8 cellular contexts compared by ENCODE assay signal in the genomic region with DNA sequence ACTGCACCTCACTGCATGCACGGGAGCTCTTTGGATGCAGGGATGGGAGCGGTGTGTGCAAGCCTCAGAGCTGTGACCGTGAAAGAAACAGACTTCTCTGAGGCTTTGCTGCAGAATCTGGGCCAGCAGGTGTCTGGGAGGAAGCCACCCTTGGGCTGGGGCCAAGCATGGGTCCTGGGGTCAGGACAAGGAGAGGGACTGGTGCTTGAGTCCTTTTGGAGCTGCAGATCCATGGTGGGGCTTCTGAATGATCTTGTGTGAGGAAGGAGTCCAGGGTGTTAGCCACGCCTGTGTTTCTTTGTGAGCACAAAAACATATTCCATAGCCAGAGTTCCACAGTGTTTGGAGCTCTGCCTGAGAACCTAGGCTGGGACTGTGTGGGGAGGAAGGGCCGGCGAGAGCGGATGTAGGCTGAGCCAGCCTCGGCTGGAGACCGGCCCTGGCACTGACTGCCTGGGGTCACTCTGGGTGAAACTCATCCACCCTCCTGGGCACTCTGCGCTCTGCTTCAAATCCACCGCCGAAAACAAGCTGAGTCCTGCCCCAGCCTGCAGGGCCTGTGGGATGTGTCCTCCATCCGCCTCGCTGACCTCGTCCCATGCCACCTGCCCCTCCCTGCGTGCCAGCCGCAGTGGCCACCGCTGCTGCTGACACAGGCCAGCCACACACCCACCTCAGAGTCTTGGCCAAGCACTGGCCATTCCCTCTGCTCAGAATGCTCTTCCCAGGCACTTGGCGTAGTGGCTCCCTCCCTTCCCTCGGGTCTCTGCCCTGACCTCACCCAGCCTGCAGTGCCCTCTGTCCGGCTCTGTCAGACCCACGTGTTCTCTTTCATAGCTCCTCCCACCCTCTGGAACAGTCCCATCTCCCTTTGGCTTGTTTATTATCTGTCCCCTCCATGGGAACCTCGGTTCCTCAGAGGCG. TPM values are rescaled to one million over a fixed set of nuclear protein-coding genes. Genes with fewer than 3 reads are reported as not detected.
DNase-seq lines count a peak whose midpoint lies in the region; ATAC-seq, FAIRE-seq and TF ChIP-seq lines count a peak whose summit lies in the region.

No MANE protein-coding gene starts in this region.

- peaks cover 27 to 41% of the 10 kb centered on the region in 2 donors for H3K36me3 Mint-ChIP-seq in CD14-positive monocyte
- no peaks in the 10 kb centered on the region for H3K36me3 Mint-ChIP-seq in activated T-helper 2 cell treated with anti-CD3 and anti-CD28 coated beads, Interferon-gamma antibody, Interleukin-2, Interleukin-4, amounts not matched to agents 10 μg/mL and 5 μg/mL and 100 μg/mL, durations not matched to agents 14 hours and 24 hours and 36 hours (ENCODE audit: low read depth)

- ATAC-seq in heart left ventricle: peak; percentile 87 to 93 (median 90)
- ATAC-seq in pancreas: peak; percentile 72 to 80 (median 75)

- peak overlapping the region in 1 of 4 donors; percentile 28 for H3K4me3 ChIP-seq in adrenal gland
- H3K4me3 ChIP-seq in heart left ventricle: peak overlapping the region in 9 of 12 donors; percentile 7 to 26 (median 21)
- H3K4me3 ChIP-seq in pancreas: no peak overlapping the region

- no peaks in the 10 kb centered on the region for H3K27me3 Mint-ChIP-seq in CD14-positive monocyte (ENCODE audit: low read depth in 3 of 3)
- H3K27me3 Mint-ChIP-seq in activated T-helper 2 cell treated with anti-CD3 and anti-CD28 coated beads, Interferon-gamma antibody, Interleukin-2, Interleukin-4, amounts not matched to agents 10 μg/mL and 5 μg/mL and 100 μg/mL, durations not matched to agents 14 hours and 24 hours and 36 hours (ENCODE audit: low read depth): no peaks in the 10 kb centered on the region

- no peaks in the 10 kb centered on the region for H3K9me3 ChIP-seq in adrenal gland (replicated peaks in 1 of 3)
- H3K9me3 ChIP-seq in heart left ventricle: no peaks in the 10 kb centered on the region
- H3K9me3 ChIP-seq in pancreas: no peaks in the 10 kb centered on the region

- H3K27ac ChIP-seq in adrenal gland (peak overlapping the region; percentile 86 to 99 (median 91)), heart left ventricle (peak overlapping the region; percentile 87 to 97 (median 94)), pancreas (peak overlapping the region; percentile 62 to 67 (median 63))

- peak; percentile 41 to 81 for TF ChIP-seq POLR2A in adrenal gland (IDR thresholded peaks at IDR 0.05)
- peak in 1 of 2 donors; percentile 53 for TF ChIP-seq POLR2A in heart left ventricle (IDR thresholded peaks at IDR 0.05)

- H3K4me1 ChIP-seq in adrenal gland (replicated peaks in 1 of 2) (peaks cover 53 to 81% of the 10 kb centered on the region in 2 donors), heart left ventricle (peaks cover 24 to 76% (median 59%) of the 10 kb centered on the region in 12 donors), pancreas (peaks cover 25 to 26% (median 26%) of the 10 kb centered on the region in 3 donors)

- WGBS in adrenal gland, 4 donors: 20 to 38% (median 24%) methylated on average over 11 to 24 of the region's 24 CpGs
- WGBS in heart left ventricle, 4 donors: 7 to 24% (median 11%) methylated on average over 22 to 24 of the region's 24 CpGs
- WGBS in pancreas, 2 donors: 58 to 59% methylated on average over 24 of the region's 24 CpGs

- no peak overlapping the region for H3K4me3 Mint-ChIP-seq in CD14-positive monocyte
- H3K4me3 Mint-ChIP-seq in activated T-helper 2 cell treated with anti-CD3 and anti-CD28 coated beads, Interferon-gamma antibody, Interleukin-2, Interleukin-4, amounts not matched to agents 10 μg/mL and 5 μg/mL and 100 μg/mL, durations not matched to agents 14 hours and 24 hours and 36 hours (ENCODE audit: low read depth): no peak overlapping the region

- peaks cover 11% of the 10 kb centered on the region for H3K4me1 Mint-ChIP-seq in CD14-positive monocyte
- H3K4me1 Mint-ChIP-seq in activated T-helper 2 cell treated with anti-CD3 and anti-CD28 coated beads, Interferon-gamma antibody, Interleukin-2, Interleukin-4, amounts not matched to agents 10 μg/mL and 5 μg/mL and 100 μg/mL, durations not matched to agents 14 hours and 24 hours and 36 hours (ENCODE audit: low read depth): peaks cover 9% of the 10 kb centered on the region

- no peaks in the 10 kb centered on the region for H3K9me3 Mint-ChIP-seq in CD14-positive monocyte
- no peaks in the 10 kb centered on the region for H3K9me3 Mint-ChIP-seq in activated T-helper 2 cell treated with anti-CD3 and anti-CD28 coated beads, Interferon-gamma antibody, Interleukin-2, Interleukin-4, amounts not matched to agents 10 μg/mL and 5 μg/mL and 100 μg/mL, durations not matched to agents 14 hours and 24 hours and 36 hours

- DNase-seq in CD14-positive monocyte (ENCODE audit: low spot score): no peak
- peak; percentile 84 to 97 (median 95) for DNase-seq in adrenal gland
- peak; percentile 88 to 95 (median 90) for DNase-seq in heart left ventricle
- peak in 5 of 6 donors; percentile 41 to 80 (median 69) for DNase-seq in pancreas
- no peak for DNase-seq in NCI-H1930 (lab: John Stamatoyannopoulos, UW)
- DNase-seq in mesenteric fat pad (ENCODE audit: low spot score): no peak
- DNase-seq in activated T-helper 2 cell treated with anti-CD3 and anti-CD28 coated beads, Interferon-gamma antibody, Interleukin-2, Interleukin-4, amounts not matched to agents 10 μg/mL and 5 μg/mL and 100 μg/mL, durations not matched to agents 14 hours and 24 hours and 36 hours (ENCODE audit: low spot score): no peak
- no peak for DNase-seq in DMS53 (lab: John Stamatoyannopoulos, UW)

- H3K36me3 ChIP-seq in adrenal gland (replicated peaks in 1 of 2): no peaks in the 10 kb centered on the region
- peaks cover 0 to 7% (median 0%) of the 10 kb centered on the region in 9 donors for H3K36me3 ChIP-seq in heart left ventricle
- no peaks in the 10 kb centered on the region for H3K36me3 ChIP-seq in pancreas

- TF ChIP-seq CTCF in CD14-positive monocyte (IDR thresholded peaks at IDR 0.05) (no peak), adrenal gland (IDR thresholded peaks at IDR 0.05) (no peak), heart left ventricle (IDR thresholded peaks at IDR 0.05) (no peak), pancreas (IDR thresholded peaks at IDR 0.05) (no peak)

- H3K27ac Mint-ChIP-seq in CD14-positive monocyte: peak overlapping the region in 4 of 7 donors; percentile 12 to 78 (median 46)
- H3K27ac Mint-ChIP-seq in activated T-helper 2 cell treated with anti-CD3 and anti-CD28 coated beads, Interferon-gamma antibody, Interleukin-2, Interleukin-4, amounts not matched to agents 10 μg/mL and 5 μg/mL and 100 μg/mL, durations not matched to agents 14 hours and 24 hours and 36 hours: no peak overlapping the region

- FAIRE-seq in pancreas (lab: Jason Lieb, UNC): no peak

- intact Hi-C loops in CD14-positive monocyte (cut with micrococcal nuclease): no loop called here
- intact Hi-C loops in adrenal gland (cut with DNase I): no loop called here
- intact Hi-C loops in heart left ventricle (cut with DNase I): loop anchor here in 7 of 10 donors (1.0 to 10.0 kb wide), 8 partner anchors 42 to 143 kb away; partner anchors contain the start of gene DUSP1 (in 4 of the 7)
- intact Hi-C loops in pancreas (cut with DNase I): no loop called here
- intact Hi-C loops in activated T-helper 2 cell treated with anti-CD3 and anti-CD28 coated beads, Interferon-gamma antibody, Interleukin-2, Interleukin-4, amounts not matched to agents 10 μg/mL and 5 μg/mL and 100 μg/mL, durations not matched to agents 14 hours and 24 hours and 36 hours (cut with micrococcal nuclease): no loop called here

- H3K27me3 ChIP-seq in adrenal gland (no peaks in the 10 kb centered on the region), heart left ventricle (no peaks in the 10 kb centered on the region), pancreas (no peaks in the 10 kb centered on the region)

RNA-seq across cellular contexts. Expression of gene ERGIC1, which starts 26.7 kb away (rescaled TPM):
- polyA plus RNA-seq in CD14-positive monocyte (10 to 100 TPM; 28.3 to 34.1 TPM), adrenal gland (100 to 1,000 TPM in 2 of 3 donors, 10 to 100 TPM in 1; 71.9 to 450 (median 103) TPM), heart left ventricle (100 to 1,000 TPM in 1 of 2 donors, 10 to 100 TPM in 1; 66.6 to 115 TPM), pancreas (10 to 100 TPM; 54.8 to 60.3 TPM)
- total RNA-seq in adrenal gland (100 to 1,000 TPM; 108 to 410 (median 254) TPM), heart left ventricle (100 to 1,000 TPM in 1 of 9 donors, 10 to 100 TPM in 8; 67.0 to 109 (median 84.9) TPM), pancreas (100 to 1,000 TPM in 1 of 6 donors, 10 to 100 TPM in 5; 58.3 to 101 (median 76.7) TPM), mesenteric fat pad (201 TPM)
- 53.1 and 54.8 TPM in 2 replicates for total RNA-seq in activated T-helper 2 cell treated with anti-CD3 and anti-CD28 coated beads, Interferon-gamma antibody, Interleukin-2, Interleukin-4, amounts not matched to agents 10 μg/mL and 5 μg/mL and 100 μg/mL, durations not matched to agents 14 hours and 24 hours and 36 hours

Comparison
In these comparisons a context has a peak if more than half of its experiments do, and no peak if none do; other contexts are left out.
1. DNase-seq: peak in adrenal gland (7 of 7), heart left ventricle (5 of 5) and pancreas (5 of 6); none in CD14-positive monocyte (single experiment), NCI-H1930 (0 of 2), mesenteric fat pad (single experiment), activated T-helper 2 cell treated with anti-CD3 and anti-CD28 coated beads, Interferon-gamma antibody, Interleukin-2, Interleukin-4, amounts not matched to agents 10 μg/mL and 5 μg/mL and 100 μg/mL, durations not matched to agents 14 hours and 24 hours and 36 hours (single experiment) and DMS53 (single experiment).
2. H3K4me3 ChIP-seq: peak in heart left ventricle (9 of 12); none in pancreas (0 of 4).
3. intact Hi-C loops: an anchor here in heart left ventricle (1.0 to 10.0 kb wide); none called in CD14-positive monocyte, adrenal gland, pancreas and activated T-helper 2 cell treated with anti-CD3 and anti-CD28 coated beads, Interferon-gamma antibody, Interleukin-2, Interleukin-4, amounts not matched to agents 10 μg/mL and 5 μg/mL and 100 μg/mL, durations not matched to agents 14 hours and 24 hours and 36 hours.
4. Peak in every context shown above with its lines, with median percentiles within 50 percentile points of each other: H3K27ac ChIP-seq.